ENCODE assay signal across 8 cellular contexts in the genomic region with DNA sequence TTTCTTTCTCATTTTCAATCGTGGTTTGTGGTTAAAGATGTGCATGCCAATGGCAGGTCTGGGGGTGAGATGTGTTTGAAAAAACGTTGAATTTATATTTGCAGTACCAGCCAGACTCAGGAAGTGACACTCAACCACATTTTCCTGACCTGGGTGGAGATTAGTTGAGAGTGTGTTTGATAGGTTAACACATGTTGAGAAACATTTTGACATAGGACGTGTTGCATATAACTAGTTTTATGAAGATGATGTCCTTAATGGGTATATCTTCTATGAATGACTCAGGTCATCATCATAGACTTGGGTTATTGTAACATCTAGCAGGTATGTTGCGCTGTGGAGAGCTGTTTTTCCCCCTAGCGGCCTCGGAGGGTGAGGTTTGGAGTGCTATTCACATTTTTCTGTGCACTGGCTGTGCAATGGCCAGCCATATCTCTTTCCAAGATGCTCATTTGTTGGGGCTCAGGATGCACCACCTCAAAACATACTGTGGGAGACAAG. TPM values are rescaled to one million over a fixed set of nuclear protein-coding genes. Genes with fewer than 3 reads are reported as not detected.
DNase-seq lines count a peak whose midpoint lies in the region; ATAC-seq and TF ChIP-seq lines count a peak whose summit lies in the region.

No MANE protein-coding gene starts in this region.

- H3K4me3 Mint-ChIP-seq in naive B cell (peak overlapping the region; percentile 22 to 74 (median 59)), osteocyte (ENCODE audit: unreplicated experiment) (no peak overlapping the region)

- H3K9me3 Mint-ChIP-seq in naive B cell (no peaks in the 10 kb centered on the region), osteocyte (ENCODE audit: unreplicated experiment) (no peaks in the 10 kb centered on the region)

- no peaks in the 10 kb centered on the region for H4K20me1 ChIP-seq in OCI-LY7 (ENCODE audit: insufficient read depth, low read length)

- H3K9me2 ChIP-seq in OCI-LY7 (ENCODE audit: insufficient read depth, low read length): no peaks in the 10 kb centered on the region

- POLR2A ChIA-PET in OCI-LY7 (lab: Charles Lee): interaction anchor here (0.5 to 5.3 kb wide), 23 partner anchors 8 to 913 kb away, joined by 3 to 35 read pairs (median 6); a partner anchor contains a TSS

- peaks cover 39% of the 10 kb centered on the region for H3K4me1 ChIP-seq in OCI-LY7 (ENCODE audit: insufficient read depth, low read length, poor library complexity, severe bottlenecking)

- H3K27me3 Mint-ChIP-seq in naive B cell (no peaks in the 10 kb centered on the region), osteocyte (ENCODE audit: unreplicated experiment) (no peaks in the 10 kb centered on the region)

- intact Hi-C loops in OCI-LY7 (cut with micrococcal nuclease; ENCODE audit: unreplicated experiment): no loop called here
- intact Hi-C loops in head of caudate nucleus (cut with DNase I): no loop called here

- peak overlapping the region; percentile 73 for H3K4me2 ChIP-seq in OCI-LY7 (ENCODE audit: low read length)

- CTCF ChIA-PET in OCI-LY7 (lab: Charles Lee; ENCODE audit: unreplicated experiment): interaction anchor here (0.8 to 1.9 kb wide), 11 partner anchors 8 to 43 kb away, joined by 3 to 7 read pairs (median 4); no protein-coding TSS in a partner anchor

- peak overlapping the region; percentile 57 for H3K27ac ChIP-seq in OCI-LY7 (ENCODE audit: low read depth, low read length, poor library complexity, severe bottlenecking)

- no peaks in the 10 kb centered on the region for H3K36me3 ChIP-seq in OCI-LY7 (ENCODE audit: insufficient read depth, low read length)

- DNase-seq in OCI-LY7 (ENCODE audit: low spot score): peak; percentile 67
- DNase-seq in activated T-cell treated with anti-CD3 and anti-CD28 coated beads, Interleukin-2, amount 50 U/mL, for 48 hours: peak; percentile 85 to 86
- DNase-seq in naive B cell: peak; percentile 49
- no peak for DNase-seq in osteocyte (ENCODE audit: extremely low spot score, unreplicated experiment)
- no peak for DNase-seq in NCI-H2107 treated with DMSO at 0.1 percent for 48 hours (lab: John Stamatoyannopoulos, UW; ENCODE audit: unreplicated experiment)
- DNase-seq in head of caudate nucleus: no peak

- peak overlapping the region; percentile 99 for H2AFZ ChIP-seq in OCI-LY7 (ENCODE audit: low read length)

- H3K36me3 Mint-ChIP-seq in naive B cell (no peaks in the 10 kb centered on the region), osteocyte (ENCODE audit: unreplicated experiment) (no peaks in the 10 kb centered on the region)

- H3K4me3 ChIP-seq in OCI-LY7 (ENCODE audit: low read depth, low read length, poor library complexity, severe bottlenecking): peak overlapping the region; percentile 51

- peak overlapping the region in 5 of 6 donors; percentile 21 to 90 (median 45) for H3K27ac Mint-ChIP-seq in naive B cell
- H3K27ac Mint-ChIP-seq in osteocyte (ENCODE audit: unreplicated experiment): no peak overlapping the region

- TF ChIP-seq CTCF in OCI-LY7 (conservative IDR thresholded peaks at IDR 0.05; ENCODE audit: low read length) (peak; percentile 70), osteocyte (IDR thresholded peaks at IDR 0.05) (no peak)

- ATAC-seq in GM18868 (IDR thresholded peaks at IDR 0.05; ENCODE audit: unreplicated experiment) (peak; percentile 80), HG02970 (IDR thresholded peaks at IDR 0.05; ENCODE audit: low FRiP score, unreplicated experiment) (peak; percentile 80), naive B cell (ENCODE audit: low read depth in 2 of 2) (peak; percentile 89 to 91)

- H3K4me1 Mint-ChIP-seq in naive B cell: peaks cover 23 to 44% (median 37%) of the 10 kb centered on the region in 3 donors
- H3K4me1 Mint-ChIP-seq in osteocyte (ENCODE audit: unreplicated experiment): peaks cover 9% of the 10 kb centered on the region

- no TSS peak for BruUV-seq in OCI-LY7 (replicated peaks; lab: Mats Ljungman, UMichigan)

- H3K79me2 ChIP-seq in OCI-LY7 (ENCODE audit: insufficient read depth, low read depth, low read length): no peaks in the 10 kb centered on the region

- H3K9me3 ChIP-seq in OCI-LY7 (ENCODE audit: low read length): no peaks in the 10 kb centered on the region

RNA-seq across cellular contexts. Expression of a gene that starts 21.7 kb away (rescaled TPM):
- total RNA-seq in OCI-LY7 (2014; rRNA removed; shearing (Covaris generic)): 92.0 and 103 TPM in 2 replicates
- total RNA-seq in OCI-LY7 (2022) (176 and 214 TPM in 2 replicates), osteocyte (0.08 TPM in 1 of 2 replicates, not detected in the other)
- 10 to 100 TPM; 12.8 to 33.8 (median 24.7) TPM for polyA plus RNA-seq in naive B cell (ENCODE audit: low read depth in 6 of 6)

RNA-seq across cellular contexts. Expression of a gene that starts 53.5 kb away (rescaled TPM):
- 0.50 and 0.67 TPM in 2 replicates for total RNA-seq in OCI-LY7 (2014; rRNA removed; shearing (Covaris generic))
- total RNA-seq in OCI-LY7 (2022) (0.21 TPM in 1 of 2 replicates, not detected in the other), osteocyte (0.26 and 0.54 TPM in 2 replicates)
- 1 to 10 TPM in 1 of 6 donors, under 1 TPM in 5; 0.29 to 2.4 (median 0.46) TPM for polyA plus RNA-seq in naive B cell (ENCODE audit: low read depth in 6 of 6)

Comparison
In these comparisons a context has a peak if more than half of its experiments do, and no peak if none do; other contexts are left out.
1. DNase-seq: peak in OCI-LY7 (single experiment), activated T-cell treated with anti-CD3 and anti-CD28 coated beads, Interleukin-2, amount 50 U/mL, for 48 hours (2 of 2) and naive B cell (single experiment); none in osteocyte (single experiment), NCI-H2107 treated with DMSO at 0.1 percent for 48 hours (single experiment) and head of caudate nucleus (0 of 42).
2. RNA of a gene that starts 21.7 kb away (total RNA-seq): 92.0 to 214 TPM in OCI-LY7; 0.08 TPM in osteocyte; every median in the first group is over 10 times any median in the second.
3. Peak in every context shown above with its lines, with median percentiles within 50 percentile points of each other: ATAC-seq.